ENCODE assay signal across 33 cellular contexts in genomic region chr13:90188237-90188636, GRCh38.
"Had no signal": no experiment of that assay in that cellular context is flagged by ENCODE, and none has a peak within 500 bp of the region (broad histone marks: within the 10 kb centered on the region; RNA-seq: fewer than 3 reads in every experiment).

No MANE protein-coding gene starts in this region.

- H3K4me3 ChIP-seq: MG63 had no signal

- H3K27me3 ChIP-seq: MG63 had no signal

- H3K36me3 ChIP-seq: MG63 had no signal

- DNase-seq: Karpas-422, Kasumi-1, MG63, MM.1S, MV-4-11, NCI-H1092, NCI-H1092 treated with DMSO at 0.1 percent for 48 hours, NCI-H1105, NCI-H1105 treated with DMSO at 0.1 percent for 48 hours, NCI-H1417, NCI-H1417 treated with DMSO at 0.1 percent for 48 hours, NCI-H1436, NCI-H1436 treated with DMSO at 0.1 percent for 48 hours, NCI-H146, NCI-H1694, NCI-H1694 treated with DMSO at 0.1 percent for 48 hours, NCI-H187, NCI-H187 treated with DMSO at 0.1 percent for 48 hours, NCI-H1930, NCI-H2029, NCI-H2029 treated with DMSO at 0.1 percent for 48 hours, NCI-H2081, NCI-H2081 treated with DMSO at 0.1 percent for 48 hours, NCI-H2107, NCI-H2171, NCI-H2171 treated with DMSO at 0.1 percent for 48 hours, NCI-H2227 treated with DMSO at 0.1 percent for 48 hours, NCI-H226, NCI-H345, NCI-H510A, NCI-H510A treated with DMSO at 0.1 percent for 48 hours, NCI-H524 treated with DMSO at 0.1 percent for 48 hours, NCI-H526 had no signal

- H3K9me3 ChIP-seq: MG63 had no signal
